In the genomic region with DNA sequence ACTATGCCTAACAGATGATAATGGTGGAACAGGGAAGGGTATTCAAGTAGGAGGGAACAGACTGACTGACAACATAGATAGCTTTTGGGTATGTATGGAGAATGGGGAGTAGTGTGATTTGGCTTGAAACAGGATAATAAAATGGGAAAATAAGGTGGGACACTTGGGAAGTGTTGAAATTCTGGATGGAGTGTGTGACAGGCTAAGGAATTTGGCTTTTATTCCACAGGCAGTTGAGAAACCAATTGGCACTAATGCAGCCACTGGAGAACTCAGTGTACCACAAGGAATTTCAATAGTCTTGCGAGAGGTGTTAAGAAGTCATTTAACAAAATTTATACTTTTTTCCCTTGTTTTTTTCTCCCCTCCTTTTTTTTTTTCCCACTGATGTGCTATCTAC, we compare ENCODE assay signal across 31 cellular contexts.
"Had no signal": no experiment of that assay in that cellular context is flagged by ENCODE, and none has a peak within 500 bp of the region (broad histone marks: within the 10 kb centered on the region; RNA-seq: fewer than 3 reads in every experiment).

No MANE protein-coding gene starts in this region.

- H3K27ac ChIP-seq: neutrophil, ovary, parathyroid adenoma, psoas muscle, right lobe of liver, stomach, suprapubic skin, testis, tibial artery, transverse colon, upper lobe of left lung, vagina had no signal

- H3K4me3 ChIP-seq: ovary, psoas muscle, right lobe of liver, stomach, suprapubic skin, testis, tibial artery, transverse colon, upper lobe of left lung, vagina had no signal

- H3K27me3 ChIP-seq: neutrophil, ovary, right lobe of liver, stomach, suprapubic skin, testis, tibial artery, transverse colon, upper lobe of left lung, vagina had no signal

- H3K27ac Mint-ChIP-seq: naive B cell; naive thymus-derived CD8-positive, alpha-beta T cell; natural killer cell treated with Interleukin-12 subunit alpha and Interleukin-12 subunit beta and Interleukin-15 and Interleukin-18, amount 100 ng/mL, for 72 hours; nephron progenitor cell; progenitor cell of endocrine pancreas; stimulated activated effector memory CD8-positive, alpha-beta T cell treated with anti-CD3 and anti-CD28 coated beads, Interleukin-12 subunit alpha, Interleukin-12 subunit beta, amount 100 ng/mL, for 72 hours; stimulated activated naive B cell treated with anti-CD40 and anti-IgM and Interleukin-4, amounts not matched to agents 10 μg/mL and 1 μg/mL and 100 μg/mL, for 72 hours; stimulated activated naive CD8-positive, alpha-beta T cell treated with anti-CD3 and anti-CD28 coated beads, Interleukin-15, Interleukin-2, amounts not matched to agents 100 ng/mL and 50 ng/mL, for 24 hours had no signal

- H3K36me3 Mint-ChIP-seq: naive B cell; stimulated activated effector memory CD8-positive, alpha-beta T cell treated with anti-CD3 and anti-CD28 coated beads, Interleukin-12 subunit alpha, Interleukin-12 subunit beta, amount 100 ng/mL, for 72 hours; stimulated activated naive B cell treated with anti-CD40 and anti-IgM and Interleukin-4, amounts not matched to agents 10 μg/mL and 1 μg/mL and 100 μg/mL, for 72 hours had no signal

- H3K4me1 Mint-ChIP-seq: naive B cell; naive thymus-derived CD8-positive, alpha-beta T cell; nephron progenitor cell; neural crest cell; stimulated activated effector memory CD8-positive, alpha-beta T cell treated with anti-CD3 and anti-CD28 coated beads, Interleukin-12 subunit alpha, Interleukin-12 subunit beta, amount 100 ng/mL, for 72 hours; stimulated activated naive B cell treated with anti-CD40 and anti-IgM and Interleukin-4, amounts not matched to agents 10 μg/mL and 1 μg/mL and 100 μg/mL, for 72 hours had no signal

- H3K4me3 Mint-ChIP-seq: naive B cell; naive thymus-derived CD8-positive, alpha-beta T cell; natural killer cell treated with Interleukin-12 subunit alpha and Interleukin-12 subunit beta and Interleukin-15 and Interleukin-18, amount 100 ng/mL, for 72 hours; nephron progenitor cell; neural crest cell; stimulated activated effector memory CD8-positive, alpha-beta T cell treated with anti-CD3 and anti-CD28 coated beads, Interleukin-12 subunit alpha, Interleukin-12 subunit beta, amount 100 ng/mL, for 72 hours; stimulated activated naive B cell treated with anti-CD40 and anti-IgM and Interleukin-4, amounts not matched to agents 10 μg/mL and 1 μg/mL and 100 μg/mL, for 72 hours; stimulated activated naive CD8-positive, alpha-beta T cell treated with anti-CD3 and anti-CD28 coated beads, Interleukin-15, Interleukin-2, amounts not matched to agents 100 ng/mL and 50 ng/mL, for 24 hours had no signal

- H3K9me3 ChIP-seq: neutrophil, ovary, psoas muscle, right lobe of liver, suprapubic skin, testis, tibial artery, transverse colon, vagina had no signal

- ATAC-seq: naive thymus-derived CD8-positive, alpha-beta T cell; natural killer cell treated with Interleukin-12 subunit alpha and Interleukin-12 subunit beta and Interleukin-15 and Interleukin-18, amount 100 ng/mL, for 72 hours; right cardiac atrium; right lobe of liver; stimulated activated effector memory CD8-positive, alpha-beta T cell treated with anti-CD3 and anti-CD28 coated beads, Interleukin-12 subunit alpha, Interleukin-12 subunit beta, amount 100 ng/mL, for 72 hours; stimulated activated naive B cell treated with anti-CD40 and anti-IgM and Interleukin-4, amounts not matched to agents 10 μg/mL and 1 μg/mL and 100 μg/mL, for 72 hours had no signal

- H3K4me1 ChIP-seq: parathyroid adenoma, psoas muscle, right lobe of liver, stomach, suprapubic skin, testis, transverse colon, upper lobe of left lung, vagina had no signal

- DNase-seq: naive B cell; naive thymus-derived CD8-positive, alpha-beta T cell; nephron progenitor cell; nucleus accumbens; ovary; posterior cingulate gyrus; psoas muscle; right cardiac atrium; right lobe of liver; small intestine; stimulated activated CD4-positive, alpha-beta T cell treated with anti-CD3 and anti-CD28 coated beads, Interleukin-15, amount 100 ng/mL, for 24 hours; stimulated activated CD4-positive, alpha-beta T cell treated with anti-CD3 and anti-CD28 coated beads, Interleukin-2, amount 100 ng/mL, for 24 hours; stimulated activated CD4-positive, alpha-beta T cell treated with anti-CD3 and anti-CD28 coated beads, Interleukin-2, amount 100 ng/mL, for 48 hours; stimulated activated CD4-positive, alpha-beta T cell treated with anti-CD3 and anti-CD28 coated beads, Interleukin-4, amount 100 ng/mL, for 24 hours; stimulated activated naive B cell treated with anti-CD40 and anti-IgM and Interleukin-4, amounts not matched to agents 10 μg/mL and 1 μg/mL and 100 μg/mL, for 72 hours; stimulated activated naive CD4-positive, alpha-beta T cell treated with Interleukin-2 at 50 U/mL for 16 hours; stomach; substantia nigra; testis; tibial artery; transverse colon; upper lobe of left lung had no signal

- H3K36me3 ChIP-seq: neutrophil, ovary, right lobe of liver, stomach, suprapubic skin, tibial artery, transverse colon, upper lobe of left lung, vagina had no signal

- H3K27me3 Mint-ChIP-seq: naive B cell; naive thymus-derived CD8-positive, alpha-beta T cell; natural killer cell treated with Interleukin-12 subunit alpha and Interleukin-12 subunit beta and Interleukin-15 and Interleukin-18, amount 100 ng/mL, for 72 hours; progenitor cell of endocrine pancreas; stimulated activated naive B cell treated with anti-CD40 and anti-IgM and Interleukin-4, amounts not matched to agents 10 μg/mL and 1 μg/mL and 100 μg/mL, for 72 hours; stimulated activated naive CD8-positive, alpha-beta T cell treated with anti-CD3 and anti-CD28 coated beads, Interleukin-15, Interleukin-2, amounts not matched to agents 100 ng/mL and 50 ng/mL, for 24 hours had no signal

- H3K9ac ChIP-seq: parathyroid adenoma had no signal
